8 cellular contexts compared by ENCODE assay signal in the genomic region with DNA sequence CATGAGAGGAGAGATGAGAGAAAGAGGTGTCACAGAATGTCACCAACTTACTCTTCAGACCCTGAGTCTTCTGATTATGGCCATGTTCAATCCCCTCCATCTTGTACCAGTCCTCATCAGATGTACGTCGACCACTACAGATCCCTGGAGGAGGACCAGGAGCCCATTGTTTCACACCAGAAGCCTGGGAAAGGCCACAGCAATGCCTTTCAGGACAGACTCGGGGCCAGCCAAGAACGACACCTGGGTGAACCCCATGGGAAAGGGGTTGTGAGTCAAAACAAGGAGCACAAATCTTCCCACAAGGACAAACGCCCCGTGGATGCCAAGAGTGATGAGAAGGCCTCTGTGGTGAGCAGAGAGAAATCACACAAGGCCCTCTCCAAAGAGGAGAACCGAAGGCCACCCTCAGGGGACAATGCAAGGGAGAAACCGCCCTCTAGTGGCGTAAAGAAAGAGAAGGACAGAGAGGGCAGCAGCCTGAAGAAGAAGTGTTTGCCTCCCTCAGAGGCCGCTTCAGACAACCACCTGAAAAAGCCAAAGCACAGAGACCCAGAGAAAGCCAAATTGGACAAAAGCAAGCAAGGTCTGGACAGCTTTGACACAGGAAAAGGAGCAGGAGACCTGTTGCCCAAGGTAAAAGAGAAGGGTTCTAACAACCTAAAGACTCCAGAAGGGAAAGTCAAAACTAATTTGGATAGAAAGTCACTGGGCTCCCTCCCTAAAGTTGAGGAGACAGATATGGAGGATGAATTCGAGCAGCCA. TPM values are rescaled to one million over a fixed set of nuclear protein-coding genes. Genes with fewer than 3 reads are reported as not detected.
DNase-seq lines count a peak whose midpoint lies in the region; ATAC-seq and TF ChIP-seq lines count a peak whose summit lies in the region.

No MANE protein-coding gene starts in this region.

- no peak overlapping the region for H3K4me3 ChIP-seq in HFF-Myc (replicated peaks; ENCODE audit: low read depth, low read length)
- no peak overlapping the region for H3K4me3 ChIP-seq in Peyer's patch
- no peak overlapping the region for H3K4me3 ChIP-seq in ascending aorta

- H3K4me1 ChIP-seq in Peyer's patch (no peaks in the 10 kb centered on the region), ascending aorta (no peaks in the 10 kb centered on the region)

- TF ChIP-seq CTCF in HFF-Myc (IDR thresholded peaks at IDR 0.05; ENCODE audit: low read depth, low read length, missing control alignments) (peak; percentile 86), Peyer's patch (IDR thresholded peaks at IDR 0.05) (peak in 5 of 6 experiments; percentile 43 to 61 (median 57)), ascending aorta (IDR thresholded peaks at IDR 0.05) (peak in 2 of 3 experiments; percentile 6 to 29)

- H3K36me3 ChIP-seq in Peyer's patch = peaks cover 0 to 69% (median 0%) of the 10 kb centered on the region in 3 donors
- peaks cover 61 to 68% of the 10 kb centered on the region in 2 donors for H3K36me3 ChIP-seq in ascending aorta

- H3K27ac ChIP-seq in Peyer's patch = no peak overlapping the region
- no peak overlapping the region for H3K27ac ChIP-seq in ascending aorta

- no peak for ATAC-seq in HG03571 (IDR thresholded peaks at IDR 0.05; ENCODE audit: unreplicated experiment)

- no peaks in the 10 kb centered on the region for H3K27me3 Mint-ChIP-seq in stimulated activated naive CD8-positive, alpha-beta T cell treated with anti-CD3 and anti-CD28 coated beads, Interleukin-15, Interleukin-2, amounts not matched to agents 100 ng/mL and 50 ng/mL, for 24 hours

- no peaks in the 10 kb centered on the region for H3K27me3 ChIP-seq in Peyer's patch
- H3K27me3 ChIP-seq in ascending aorta = no peaks in the 10 kb centered on the region

- DNase-seq in DMS153 treated with DMSO at 0.1 percent for 48 hours (lab: John Stamatoyannopoulos, UW; ENCODE audit: unreplicated experiment) = peak; percentile 6
- no peak for DNase-seq in HFF-Myc (ENCODE audit: extremely low read depth, low read depth)
- DNase-seq in Peyer's patch = peak in 2 of 3 donors; percentile 41 to 66
- no peak for DNase-seq in ascending aorta (ENCODE audit: low spot score in 2 of 2)
- DNase-seq in iris pigment epithelial cell (ENCODE audit: low read depth) = peak; percentile 61
- no peak for DNase-seq in activated CD4-positive, CD25-positive, alpha-beta regulatory T cell (lab: John Stamatoyannopoulos, UW)

- intact Hi-C loops in ascending aorta (cut with DNase I) = no loop called here

- H3K4me3 Mint-ChIP-seq in stimulated activated naive CD8-positive, alpha-beta T cell treated with anti-CD3 and anti-CD28 coated beads, Interleukin-15, Interleukin-2, amounts not matched to agents 100 ng/mL and 50 ng/mL, for 24 hours = no peak overlapping the region

- peaks cover 70% of the 10 kb centered on the region for H3K36me3 Mint-ChIP-seq in stimulated activated naive CD8-positive, alpha-beta T cell treated with anti-CD3 and anti-CD28 coated beads, Interleukin-15, Interleukin-2, amounts not matched to agents 100 ng/mL and 50 ng/mL, for 24 hours (ENCODE audit: low read depth)

- no peaks in the 10 kb centered on the region for H3K9me3 Mint-ChIP-seq in stimulated activated naive CD8-positive, alpha-beta T cell treated with anti-CD3 and anti-CD28 coated beads, Interleukin-15, Interleukin-2, amounts not matched to agents 100 ng/mL and 50 ng/mL, for 24 hours

- peaks cover 30% of the 10 kb centered on the region for H3K4me1 Mint-ChIP-seq in stimulated activated naive CD8-positive, alpha-beta T cell treated with anti-CD3 and anti-CD28 coated beads, Interleukin-15, Interleukin-2, amounts not matched to agents 100 ng/mL and 50 ng/mL, for 24 hours (ENCODE audit: low read depth)

- no peak for TF ChIP-seq POLR2A in Peyer's patch (IDR thresholded peaks at IDR 0.05)

- H3K9me3 ChIP-seq in Peyer's patch (no peaks in the 10 kb centered on the region), ascending aorta (no peaks in the 10 kb centered on the region)

- peak overlapping the region; percentile 68 for H3K27ac Mint-ChIP-seq in stimulated activated naive CD8-positive, alpha-beta T cell treated with anti-CD3 and anti-CD28 coated beads, Interleukin-15, Interleukin-2, amounts not matched to agents 100 ng/mL and 50 ng/mL, for 24 hours

RNA-seq across cellular contexts. Expression of a gene that starts 8.0 kb away (rescaled TPM):
- total RNA-seq in Peyer's patch (10 to 100 TPM; 26.3 to 43.7 (median 31.2) TPM), ascending aorta (22.6 TPM)

RNA-seq across cellular contexts. Expression of a gene that starts 27.0 kb away (rescaled TPM):
- total RNA-seq in Peyer's patch = 10 to 100 TPM; 19.4 to 47.0 (median 30.1) TPM
- total RNA-seq in ascending aorta = 60.1 TPM

RNA-seq across cellular contexts. Expression of a gene that starts 39.7 kb away (rescaled TPM):
- total RNA-seq in Peyer's patch (100 to 1,000 TPM in 2 of 4 donors, 10 to 100 TPM in 2; 47.0 to 117 (median 105) TPM), ascending aorta (127 TPM)

RNA-seq across cellular contexts. Expression of a gene that starts 49.3 kb away (rescaled TPM):
- total RNA-seq in Peyer's patch = 100 to 1,000 TPM in 2 of 4 donors, 10 to 100 TPM in 2; 58.6 to 137 (median 107) TPM
- 30.4 TPM for total RNA-seq in ascending aorta

RNA-seq across cellular contexts. Expression of a gene that starts 59.6 kb away (rescaled TPM):
- 100 to 1,000 TPM; 339 to 882 (median 437) TPM for total RNA-seq in Peyer's patch
- 462 TPM for total RNA-seq in ascending aorta

Comparison
In these comparisons a context has a peak if more than half of its experiments do, and no peak if none do; other contexts are left out.
1. DNase-seq: peak in DMS153 treated with DMSO at 0.1 percent for 48 hours (single experiment), Peyer's patch (2 of 3) and iris pigment epithelial cell (single experiment); none in HFF-Myc (single experiment), ascending aorta (0 of 2) and activated CD4-positive, CD25-positive, alpha-beta regulatory T cell (0 of 4).
2. CTCF ChIP-seq: peak in every context shown above with its lines; median percentile 86 in HFF-Myc; 57 in Peyer's patch; 18 in ascending aorta.